17 cellular contexts compared by ENCODE assay signal in the genomic region with DNA sequence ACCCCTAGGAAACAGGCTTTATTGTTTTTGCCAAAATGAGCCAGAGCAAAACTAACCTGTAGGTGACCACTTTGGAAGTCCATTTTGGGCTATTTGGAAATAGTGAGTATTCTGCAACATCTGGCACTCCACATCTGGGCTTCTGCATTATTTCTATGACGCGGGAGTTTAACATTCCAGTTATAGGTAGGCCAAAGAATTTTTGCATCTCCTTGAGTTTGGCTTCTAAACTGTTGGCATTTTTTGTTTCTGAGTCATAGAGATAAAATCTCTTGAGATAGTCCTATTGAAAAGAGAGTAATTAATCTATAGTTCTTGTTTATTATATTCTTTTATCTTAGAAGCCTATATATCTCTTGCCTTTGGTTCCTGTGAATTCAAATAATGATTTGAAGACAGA. TPM values are rescaled to one million over a fixed set of nuclear protein-coding genes. Genes with fewer than 3 reads are reported as not detected.
"Had no signal": no experiment of that assay in that cellular context is flagged by ENCODE, and none has a peak within 500 bp of the region (broad histone marks: within the 10 kb centered on the region; RNA-seq: fewer than 3 reads in every experiment).

No MANE protein-coding gene starts in this region.

- H3K4me3 ChIP-seq: right atrium auricular region, smooth muscle cell, tibial artery, vagina had no signal

- H3K4me2 ChIP-seq: smooth muscle cell had no signal

- H3K36me3 ChIP-seq: breast epithelium, right atrium auricular region, tibial artery, vagina had no signal

- DNase-seq: activated CD4-positive, alpha-beta T cell treated with anti-CD3 and anti-CD28 coated beads for 1 hour; activated CD4-positive, alpha-beta T cell treated with anti-CD3 and anti-CD28 coated beads, Interleukin-2, amount 50 U/mL, for 48 hours; activated CD8-positive, alpha-beta memory T cell treated with anti-CD3 and anti-CD28 coated beads, Interleukin-2, amount 10 ng/mL, durations not matched to agents 7 days and 5 days; activated effector memory CD4-positive, alpha-beta T cell treated with Interleukin-2 at 50 U/mL for 16 hours; activated T-cell treated with anti-CD3 and anti-CD28 coated beads, Interleukin-2, amount 50 U/mL, for 24 hours; foreskin fibroblast; immature natural killer cell; natural killer cell; posterior cingulate gyrus; tibial artery had no signal

- H3K27ac ChIP-seq: right atrium auricular region, tibial artery, vagina had no signal

- H3K27me3 ChIP-seq: breast epithelium, right atrium auricular region, tibial artery, vagina had no signal

- H3K9me3 ChIP-seq: breast epithelium, right atrium auricular region, tibial artery, vagina had no signal

- ATAC-seq: activated CD8-positive, alpha-beta memory T cell treated with anti-CD3 and anti-CD28 coated beads, Interleukin-2, amount 10 ng/mL, durations not matched to agents 7 days and 5 days; esophagus mucosa; natural killer cell; stimulated activated effector memory CD8-positive, alpha-beta T cell treated with anti-CD3 and anti-CD28 coated beads, Interleukin-12 subunit alpha, Interleukin-12 subunit beta, amount 100 ng/mL, for 72 hours had no signal

- H3K4me1 ChIP-seq: breast epithelium, right atrium auricular region, tibial artery, vagina had no signal

RNA-seq across cellular contexts. Expression of gene MMP7, which starts 2.8 kb away (rescaled TPM):
- total RNA-seq: activated CD8-positive, alpha-beta memory T cell treated with anti-CD3 and anti-CD28 coated beads, Interleukin-2, amount 10 ng/mL, durations not matched to agents 7 days and 5 days; cerebellum; natural killer cell; right atrium auricular region had no signal
- polyA plus RNA-seq: immature natural killer cell had no signal
